ENCODE assay signal across 12 cellular contexts in the genomic region with DNA sequence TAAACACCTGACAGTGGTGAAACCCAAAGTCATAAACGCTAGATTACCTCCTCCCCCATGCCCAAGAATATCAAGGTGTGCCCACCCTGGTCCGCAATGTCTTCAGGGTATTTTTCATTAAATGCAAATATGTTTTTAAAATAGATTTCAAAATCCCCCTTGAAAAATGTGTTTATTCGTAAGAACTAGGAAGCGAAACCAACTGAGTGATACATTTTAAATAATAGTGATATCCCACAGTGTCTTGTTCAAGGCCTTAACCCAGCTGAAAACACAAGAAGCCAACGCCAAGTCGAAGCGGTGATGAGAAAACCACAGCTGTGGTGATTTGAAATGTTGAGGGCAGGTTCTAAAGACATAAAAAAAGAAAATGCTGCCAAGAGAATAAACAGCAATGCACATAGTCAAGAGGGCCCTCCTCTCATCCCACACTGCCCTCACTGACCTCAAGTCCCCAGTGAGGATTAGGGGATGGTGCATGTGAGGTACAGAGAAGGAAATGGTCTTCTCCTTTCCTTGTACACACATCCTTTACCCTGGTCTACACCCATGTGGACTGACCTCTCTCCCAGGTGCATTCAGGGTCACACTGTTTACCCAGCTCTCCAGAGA. TPM values are rescaled to one million over a fixed set of nuclear protein-coding genes. Genes with fewer than 3 reads are reported as not detected.
DNase-seq lines count a peak whose midpoint lies in the region; ATAC-seq and TF ChIP-seq lines count a peak whose summit lies in the region.
"Had no signal": no experiment of that assay in that cellular context is flagged by ENCODE, and none has a peak within 500 bp of the region (broad histone marks: within the 10 kb centered on the region; RNA-seq: fewer than 3 reads in every experiment).

No MANE protein-coding gene starts in this region.

- H3K4me3 ChIP-seq in mucosa of descending colon (no peak overlapping the region), coronary artery (no peak overlapping the region)
- H3K4me3 ChIP-seq: ovary had no signal

- no peaks in the 10 kb centered on the region for H3K9me3 ChIP-seq in mucosa of descending colon
- H3K9me3 ChIP-seq: ovary had no signal

- H3K36me3 ChIP-seq in mucosa of descending colon (ENCODE audit: low read depth) = no peaks in the 10 kb centered on the region
- H3K36me3 ChIP-seq: ovary had no signal

- TF ChIP-seq CTCF in mucosa of descending colon (IDR thresholded peaks at IDR 0.05) = no peak
- no peak for TF ChIP-seq CTCF in coronary artery (IDR thresholded peaks at IDR 0.05)

- H3K4me1 ChIP-seq in mucosa of descending colon (ENCODE audit: low read depth) = no peaks in the 10 kb centered on the region

- DNase-seq in mucosa of descending colon (no peak), NCI-H345 treated with DMSO at 0.1 percent for 48 hours (lab: John Stamatoyannopoulos, UW; ENCODE audit: unreplicated experiment) (no peak), NCI-H1930 (lab: John Stamatoyannopoulos, UW) (no peak), D341Med (ENCODE audit: low spot score) (no peak), coronary artery (ENCODE audit: low spot score) (no peak)
- DNase-seq: activated T-cell treated with anti-CD3 and anti-CD28 coated beads, Interleukin-2, amount 50 U/mL, for 72 hours; NCI-H2081; ovary; T-helper 1 cell had no signal

- ATAC-seq in GM18868 (IDR thresholded peaks at IDR 0.05; ENCODE audit: unreplicated experiment) (peak; percentile 68), GM21723 (IDR thresholded peaks at IDR 0.05; ENCODE audit: unreplicated experiment) (peak; percentile 72), HG03558 (IDR thresholded peaks at IDR 0.05; ENCODE audit: extremely low read depth, unreplicated experiment) (peak; percentile 29), mucosa of descending colon (peak; percentile 57)
- ATAC-seq: activated T-cell treated with anti-CD3 and anti-CD28 coated beads, Interleukin-2, amount 50 U/mL, for 72 hours had no signal

- intact Hi-C loops in mucosa of descending colon (cut with DNase I, micrococcal nuclease) = no loop called here

- no peak overlapping the region for H3K27ac ChIP-seq in coronary artery
- H3K27ac ChIP-seq: ovary had no signal

RNA-seq across cellular contexts. Expression of a gene that starts 25.5 kb away (rescaled TPM):
- not detected for total RNA-seq in mucosa of descending colon
- total RNA-seq: activated T-cell treated with anti-CD3 and anti-CD28 coated beads, Interleukin-2, amount 50 U/mL, for 72 hours had no signal

RNA-seq across cellular contexts. Expression of a gene that starts 49.6 kb away (rescaled TPM):
- total RNA-seq in mucosa of descending colon = 1 to 10 TPM in 1 of 3 donors, under 1 TPM in 2; 0.14 to 3.9 (median 0.48) TPM
